Comparison of ENCODE assay signal across 20 cellular contexts in the genomic region with DNA sequence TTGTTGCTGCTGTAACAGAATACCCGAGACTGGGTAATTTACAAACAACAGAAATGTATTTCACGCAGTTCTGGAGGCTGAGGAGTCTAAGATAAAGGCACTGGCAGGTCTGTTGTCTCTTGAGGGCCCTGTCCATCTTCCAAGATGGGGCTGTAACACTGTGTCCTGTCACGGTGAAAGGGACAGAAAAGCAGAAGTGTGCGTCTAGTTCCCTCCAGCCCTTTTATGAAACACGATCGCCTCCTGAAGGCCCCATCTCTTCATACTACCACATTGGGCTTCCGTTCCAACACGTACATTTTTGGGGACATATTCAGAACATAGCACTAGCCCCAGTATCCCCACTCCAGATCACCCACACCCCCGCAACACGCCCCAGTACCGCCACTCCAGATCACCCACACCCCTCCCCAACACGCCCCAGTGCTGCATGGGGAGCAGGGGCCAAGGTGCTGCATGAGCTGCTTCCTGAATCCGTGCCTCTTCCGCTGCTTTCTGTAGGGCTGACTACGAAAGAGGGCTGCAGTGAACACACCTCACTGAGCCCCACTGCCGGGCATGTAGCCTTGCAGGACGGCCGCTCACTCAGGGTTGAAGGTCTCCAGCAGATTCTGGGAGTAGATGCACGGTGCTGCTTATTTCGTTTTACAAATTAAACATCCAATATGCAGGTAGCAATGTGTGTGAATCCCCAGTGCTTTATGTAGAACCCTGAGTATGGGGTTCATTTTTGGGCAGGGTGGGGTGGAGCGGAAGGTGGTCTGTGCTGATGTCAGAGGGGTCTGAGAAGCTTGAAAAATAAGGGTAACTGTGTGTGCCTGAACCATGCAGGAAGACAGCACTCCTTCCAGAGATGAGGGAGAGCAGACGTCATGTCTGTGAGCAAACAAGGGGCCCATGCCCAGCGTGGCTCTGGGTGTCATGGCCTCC.
A peak's percentile ranks its signal among the peaks of the same experiment; 100 is the strongest.
DNase-seq lines count a peak whose midpoint lies in the region; ATAC-seq and TF ChIP-seq lines count a peak whose summit lies in the region.
"Had no signal": no experiment of that assay in that cellular context is flagged by ENCODE, and none has a peak within 500 bp of the region (broad histone marks: within the 10 kb centered on the region; RNA-seq: fewer than 3 reads in every experiment).

No MANE protein-coding gene starts in this region.

- POLR2A ChIA-PET in activated CD4-positive, alpha-beta memory T cell treated with anti-CD3 and anti-CD28 coated beads for 36 hours (lab: Charles Lee) = no interaction called here

- DNase-seq in activated naive CD4-positive, alpha-beta T cell treated with anti-CD3 and anti-CD28 coated beads, Interleukin-2, amount 10 ng/mL, durations not matched to agents 7 days and 5 days = peak; percentile 34
- DNase-seq in activated naive CD4-positive, alpha-beta T cell treated with anti-CD3 and anti-CD28 coated beads, Interleukin-2, amount 50 U/mL, for 16 hours = no peak
- no peak for DNase-seq in activated CD4-positive, alpha-beta memory T cell treated with anti-CD3 and anti-CD28 coated beads for 36 hours
- DNase-seq in islet precursor cell (peak; percentile 52), GM20000 (ENCODE audit: low spot score) (no peak), NCI-H2081 (lab: John Stamatoyannopoulos, UW) (no peak)
- no peak for DNase-seq in stimulated activated naive B cell treated with anti-CD40 and anti-IgM and Interleukin-4, amounts not matched to agents 10 μg/mL and 1 μg/mL and 100 μg/mL, for 72 hours
- DNase-seq: ACHN; activated CD8-positive, alpha-beta T cell treated with anti-CD3 and anti-CD28 coated beads for 36 hours; CD4-positive, alpha-beta T cell; hypothalamus; kidney; mesendoderm; NCI-H1694; NK-92 treated with Interleukin-12 subunit alpha and Interleukin-12 subunit beta, amount 100 ng/mL, for 24 hours; stimulated activated CD4-positive, alpha-beta T cell treated with anti-CD3 and anti-CD28 coated beads, Interleukin-15, amount 100 ng/mL, for 24 hours; stomach had no signal

- ATAC-seq in stimulated activated naive B cell treated with anti-CD40 and anti-IgM and Interleukin-4, amounts not matched to agents 10 μg/mL and 1 μg/mL and 100 μg/mL, for 72 hours (replicated peaks) = peak; percentile 45 to 66
- no peak for ATAC-seq in GM18520 (IDR thresholded peaks at IDR 0.05; ENCODE audit: unreplicated experiment)
- ATAC-seq: activated CD8-positive, alpha-beta T cell treated with anti-CD3 and anti-CD28 coated beads for 36 hours; SK-N-SH treated with all-trans-retinoic acid at 6 μM for 48 hours had no signal

- H3K4me3 Mint-ChIP-seq in activated naive CD4-positive, alpha-beta T cell treated with anti-CD3 and anti-CD28 coated beads, Interleukin-2, amount 10 ng/mL, durations not matched to agents 7 days and 5 days = peak overlapping the region; percentile 22
- peak overlapping the region; percentile 25 for H3K4me3 Mint-ChIP-seq in activated CD4-positive, alpha-beta memory T cell treated with anti-CD3 and anti-CD28 coated beads for 36 hours
- H3K4me3 Mint-ChIP-seq in stimulated activated naive B cell treated with anti-CD40 and anti-IgM and Interleukin-4, amounts not matched to agents 10 μg/mL and 1 μg/mL and 100 μg/mL, for 72 hours = peak overlapping the region in 1 of 2 donors; percentile 17
- H3K4me3 Mint-ChIP-seq: activated CD8-positive, alpha-beta T cell treated with anti-CD3 and anti-CD28 coated beads for 36 hours; CD4-positive, alpha-beta T cell; nephron had no signal

- no peak for TF ChIP-seq CTCF in GM20000 (IDR thresholded peaks at IDR 0.05; ENCODE audit: extremely low read depth, missing control alignments)

- no peaks in the 10 kb centered on the region for H3K27me3 Mint-ChIP-seq in activated naive CD4-positive, alpha-beta T cell treated with anti-CD3 and anti-CD28 coated beads, Interleukin-2, amount 10 ng/mL, durations not matched to agents 7 days and 5 days
- H3K27me3 Mint-ChIP-seq in activated CD4-positive, alpha-beta memory T cell treated with anti-CD3 and anti-CD28 coated beads for 36 hours = no peaks in the 10 kb centered on the region
- no peaks in the 10 kb centered on the region for H3K27me3 Mint-ChIP-seq in stimulated activated naive B cell treated with anti-CD40 and anti-IgM and Interleukin-4, amounts not matched to agents 10 μg/mL and 1 μg/mL and 100 μg/mL, for 72 hours
- H3K27me3 Mint-ChIP-seq: activated CD8-positive, alpha-beta T cell treated with anti-CD3 and anti-CD28 coated beads for 36 hours; CD4-positive, alpha-beta T cell had no signal

- H3K27ac Mint-ChIP-seq in activated naive CD4-positive, alpha-beta T cell treated with anti-CD3 and anti-CD28 coated beads, Interleukin-2, amount 10 ng/mL, durations not matched to agents 7 days and 5 days = peak overlapping the region; percentile 84
- H3K27ac Mint-ChIP-seq in activated CD4-positive, alpha-beta memory T cell treated with anti-CD3 and anti-CD28 coated beads for 36 hours = no peak overlapping the region
- H3K27ac Mint-ChIP-seq in stimulated activated naive B cell treated with anti-CD40 and anti-IgM and Interleukin-4, amounts not matched to agents 10 μg/mL and 1 μg/mL and 100 μg/mL, for 72 hours = no peak overlapping the region
- H3K27ac Mint-ChIP-seq: activated CD8-positive, alpha-beta T cell treated with anti-CD3 and anti-CD28 coated beads for 36 hours; CD4-positive, alpha-beta T cell had no signal

- H3K4me1 Mint-ChIP-seq in activated naive CD4-positive, alpha-beta T cell treated with anti-CD3 and anti-CD28 coated beads, Interleukin-2, amount 10 ng/mL, durations not matched to agents 7 days and 5 days = peaks cover 21% of the 10 kb centered on the region
- H3K4me1 Mint-ChIP-seq in activated CD4-positive, alpha-beta memory T cell treated with anti-CD3 and anti-CD28 coated beads for 36 hours (ENCODE audit: low read depth) = peaks cover 5% of the 10 kb centered on the region
- H3K4me1 Mint-ChIP-seq in stimulated activated naive B cell treated with anti-CD40 and anti-IgM and Interleukin-4, amounts not matched to agents 10 μg/mL and 1 μg/mL and 100 μg/mL, for 72 hours = peaks cover 35 to 40% of the 10 kb centered on the region in 2 donors

- peaks cover 15% of the 10 kb centered on the region for H3K36me3 Mint-ChIP-seq in activated naive CD4-positive, alpha-beta T cell treated with anti-CD3 and anti-CD28 coated beads, Interleukin-2, amount 10 ng/mL, durations not matched to agents 7 days and 5 days
- no peaks in the 10 kb centered on the region for H3K36me3 Mint-ChIP-seq in activated CD4-positive, alpha-beta memory T cell treated with anti-CD3 and anti-CD28 coated beads for 36 hours
- H3K36me3 Mint-ChIP-seq in stimulated activated naive B cell treated with anti-CD40 and anti-IgM and Interleukin-4, amounts not matched to agents 10 μg/mL and 1 μg/mL and 100 μg/mL, for 72 hours = peaks cover 26 to 40% of the 10 kb centered on the region in 2 donors

- CTCF ChIA-PET in activated naive CD4-positive, alpha-beta T cell treated with anti-CD3 and anti-CD28 coated beads, Interleukin-2, amount 10 ng/mL, durations not matched to agents 7 days and 5 days (lab: Charles Lee) = interaction anchor here (0.9 kb wide), 1 partner anchor 61 kb away, joined by 3 read pairs; no protein-coding TSS in a partner anchor
- CTCF ChIA-PET in activated CD4-positive, alpha-beta memory T cell treated with anti-CD3 and anti-CD28 coated beads for 36 hours (lab: Charles Lee) = interaction anchor here (1.5 kb wide), 1 partner anchor 61 kb away, joined by 7 read pairs; no protein-coding TSS in a partner anchor

- intact Hi-C loops in activated CD4-positive, alpha-beta memory T cell treated with anti-CD3 and anti-CD28 coated beads for 36 hours (cut with micrococcal nuclease) = no loop called here

- peaks cover 6% of the 10 kb centered on the region for H3K9me3 Mint-ChIP-seq in activated naive CD4-positive, alpha-beta T cell treated with anti-CD3 and anti-CD28 coated beads, Interleukin-2, amount 10 ng/mL, durations not matched to agents 7 days and 5 days
- no peaks in the 10 kb centered on the region for H3K9me3 Mint-ChIP-seq in activated CD4-positive, alpha-beta memory T cell treated with anti-CD3 and anti-CD28 coated beads for 36 hours
- no peaks in the 10 kb centered on the region for H3K9me3 Mint-ChIP-seq in stimulated activated naive B cell treated with anti-CD40 and anti-IgM and Interleukin-4, amounts not matched to agents 10 μg/mL and 1 μg/mL and 100 μg/mL, for 72 hours
- H3K9me3 Mint-ChIP-seq: activated CD8-positive, alpha-beta T cell treated with anti-CD3 and anti-CD28 coated beads for 36 hours; CD4-positive, alpha-beta T cell; nephron had no signal

Comparison
In these comparisons a context has a peak if more than half of its experiments do, and no peak if none do; other contexts are left out.
1. DNase-seq: peak in activated naive CD4-positive, alpha-beta T cell treated with anti-CD3 and anti-CD28 coated beads, Interleukin-2, amount 10 ng/mL, durations not matched to agents 7 days and 5 days (single experiment) and islet precursor cell (single experiment); none in activated naive CD4-positive, alpha-beta T cell treated with anti-CD3 and anti-CD28 coated beads, Interleukin-2, amount 50 U/mL, for 16 hours (single experiment), activated CD4-positive, alpha-beta memory T cell treated with anti-CD3 and anti-CD28 coated beads for 36 hours (single experiment), stimulated activated naive B cell treated with anti-CD40 and anti-IgM and Interleukin-4, amounts not matched to agents 10 μg/mL and 1 μg/mL and 100 μg/mL, for 72 hours (single experiment), GM20000 (single experiment) and NCI-H2081 (0 of 2).